Comparison of ENCODE assay signal across 21 cellular contexts in genomic region chr9:121510766-121511555, GRCh38. TPM values are rescaled to one million over a fixed set of nuclear protein-coding genes. Genes with fewer than 3 reads are reported as not detected.
DNase-seq lines count a peak whose midpoint lies in the region; FAIRE-seq and TF ChIP-seq lines count a peak whose summit lies in the region.
"Had no signal": no experiment of that assay in that cellular context is flagged by ENCODE, and none has a peak within 500 bp of the region (broad histone marks: within the 10 kb centered on the region; RNA-seq: fewer than 3 reads in every experiment).

No MANE protein-coding gene starts in this region.

- H3K79me2 ChIP-seq in GM23248 (ENCODE audit: insufficient read depth) (no peaks in the 10 kb centered on the region), astrocyte (ENCODE audit: insufficient read depth, low read length) (no peaks in the 10 kb centered on the region)

- H3K27me3 ChIP-seq in GM23248 (replicated peaks; ENCODE audit: insufficient read depth) (peaks cover 5% of the 10 kb centered on the region; the same call in 1 of the 2 replicates), astrocyte (ENCODE audit: insufficient read depth, low read length) (peaks cover 13% of the 10 kb centered on the region), cardiac muscle cell (no peaks in the 10 kb centered on the region), stomach (peaks cover 0 to 3% (median 0%) of the 10 kb centered on the region in 3 donors), transverse colon (no peaks in the 10 kb centered on the region)
- H3K27me3 ChIP-seq: left lung had no signal

- no peak overlapping the region for H3K4me2 ChIP-seq in GM23248 (ENCODE audit: unreplicated experiment)
- no peak overlapping the region for H3K4me2 ChIP-seq in astrocyte (ENCODE audit: low read length)

- H3K9me3 ChIP-seq in GM23248 (ENCODE audit: low read depth) (no peaks in the 10 kb centered on the region), astrocyte (ENCODE audit: insufficient read depth, low read depth, low read length) (no peaks in the 10 kb centered on the region), cardiac muscle cell (ENCODE audit: low read depth) (no peaks in the 10 kb centered on the region), stomach (no peaks in the 10 kb centered on the region), transverse colon (no peaks in the 10 kb centered on the region)
- H3K9me3 ChIP-seq: left lung had no signal

- H3K4me1 ChIP-seq in GM23248 (ENCODE audit: insufficient read depth) = no peaks in the 10 kb centered on the region
- no peaks in the 10 kb centered on the region for H3K4me1 ChIP-seq in astrocyte (ENCODE audit: insufficient read depth, low read length)
- H3K4me1 ChIP-seq in cardiac muscle cell (ENCODE audit: low read depth) = peaks cover 7% of the 10 kb centered on the region
- H3K4me1 ChIP-seq in stomach = peaks cover 0 to 9% (median 7%) of the 10 kb centered on the region in 4 donors
- no peaks in the 10 kb centered on the region for H3K4me1 ChIP-seq in transverse colon
- H3K4me1 ChIP-seq: left lung had no signal

- TF ChIP-seq EP300 in stomach (IDR thresholded peaks at IDR 0.05) = no peak
- no peak for TF ChIP-seq EP300 in transverse colon (IDR thresholded peaks at IDR 0.05; ENCODE audit: low read depth)

- no peak overlapping the region for H3K27ac Mint-ChIP-seq in astrocyte (ENCODE audit: unreplicated experiment)
- H3K27ac Mint-ChIP-seq: activated CD4-positive, alpha-beta memory T cell treated with anti-CD3 and anti-CD28 coated beads, Interleukin-2, amount 10 ng/mL, durations not matched to agents 7 days and 5 days; activated naive CD4-positive, alpha-beta T cell treated with anti-CD3 and anti-CD28 coated beads, Interleukin-2, amount 50 U/mL, for 72 hours; endodermal cell had no signal

- H3K4me1 Mint-ChIP-seq in astrocyte (ENCODE audit: low read depth, unreplicated experiment) = peaks cover 3% of the 10 kb centered on the region
- H3K4me1 Mint-ChIP-seq: activated CD4-positive, alpha-beta memory T cell treated with anti-CD3 and anti-CD28 coated beads, Interleukin-2, amount 10 ng/mL, durations not matched to agents 7 days and 5 days; endodermal cell had no signal

- 73% methylated on average over 15 of the region's 15 CpGs for WGBS in GM23248 (ENCODE audit: low coverage in 1 of 2, low lambda C conversion rate in 2 of 2, missing lambda C conversion rate in 2 of 2), 2 experiments
- 66 to 80% (median 73%) methylated on average over 12 to 15 of the region's 15 CpGs for WGBS in stomach, 5 donors
- 55 to 75% methylated on average over 3 to 15 of the region's 15 CpGs for WGBS in transverse colon (ENCODE audit: low coverage in 1 of 2), 2 donors

- TF ChIP-seq POLR2A in stomach (IDR thresholded peaks at IDR 0.05) (no peak), transverse colon (IDR thresholded peaks at IDR 0.05) (no peak)

- intact Hi-C loops in stomach (cut with DNase I; ENCODE audit: low total_unique reads) (no loop called here), transverse colon (cut with DNase I; ENCODE audit: low total_unique reads) (no loop called here)

- no peaks in the 10 kb centered on the region for H3K36me3 Mint-ChIP-seq in astrocyte (ENCODE audit: low read depth, unreplicated experiment)
- H3K36me3 Mint-ChIP-seq: activated naive CD4-positive, alpha-beta T cell treated with anti-CD3 and anti-CD28 coated beads, Interleukin-2, amount 50 U/mL, for 72 hours had no signal

- H2AFZ ChIP-seq in GM23248 (no peak overlapping the region), astrocyte (ENCODE audit: low read depth, low read length) (no peak overlapping the region)

- H3K9ac ChIP-seq in GM23248 = no peak overlapping the region
- H3K9ac ChIP-seq in astrocyte (ENCODE audit: low read length) = no peak overlapping the region

- TF ChIP-seq CTCF in astrocyte (IDR thresholded peaks at IDR 0.05; ENCODE audit: insufficient read depth, low read depth, low read length) (no peak), cardiac muscle cell (IDR thresholded peaks at IDR 0.05; ENCODE audit: low read depth, low read length) (no peak), stomach (IDR thresholded peaks at IDR 0.05) (no peak), transverse colon (IDR thresholded peaks at IDR 0.05) (no peak)

- peaks cover 7% of the 10 kb centered on the region for H3K9me3 Mint-ChIP-seq in astrocyte (ENCODE audit: unreplicated experiment)
- H3K9me3 Mint-ChIP-seq: activated CD4-positive, alpha-beta memory T cell treated with anti-CD3 and anti-CD28 coated beads, Interleukin-2, amount 10 ng/mL, durations not matched to agents 7 days and 5 days; activated naive CD4-positive, alpha-beta T cell treated with anti-CD3 and anti-CD28 coated beads, Interleukin-2, amount 50 U/mL, for 72 hours had no signal

- peaks cover 28% of the 10 kb centered on the region for H3K27me3 Mint-ChIP-seq in astrocyte (ENCODE audit: low read depth, unreplicated experiment)

- H4K20me1 ChIP-seq in GM23248 (ENCODE audit: insufficient read depth) (no peaks in the 10 kb centered on the region), astrocyte (ENCODE audit: insufficient read depth, low read length) (no peaks in the 10 kb centered on the region)

- H3F3A ChIP-seq in GM23248 (ENCODE audit: insufficient read depth) = no peaks in the 10 kb centered on the region

- no peak overlapping the region for H3K4me3 ChIP-seq in GM23248
- H3K4me3 ChIP-seq in astrocyte (ENCODE audit: insufficient read depth, low read depth, low read length) = no peak overlapping the region
- H3K4me3 ChIP-seq in cardiac muscle cell = no peak overlapping the region
- H3K4me3 ChIP-seq in stomach = no peak overlapping the region
- no peak overlapping the region for H3K4me3 ChIP-seq in transverse colon
- H3K4me3 ChIP-seq: left lung had no signal

- H3K36me3 ChIP-seq in GM23248 (ENCODE audit: low read depth) (no peaks in the 10 kb centered on the region), astrocyte (ENCODE audit: insufficient read depth, low read length) (no peaks in the 10 kb centered on the region), cardiac muscle cell (no peaks in the 10 kb centered on the region), stomach (no peaks in the 10 kb centered on the region), transverse colon (no peaks in the 10 kb centered on the region)
- H3K36me3 ChIP-seq: left lung had no signal

- in situ Hi-C loops in GM23248 (cut with MboI) (no loop called here), transverse colon (cut with MboI; ENCODE audit: low pct_ligation_motif_present in 1 of 4, low pct_unique_long_range_greater_than_20kb in 1 of 4, low sequenced_read_pairs in 3 of 4) (no loop called here)

- H3K27ac ChIP-seq in GM23248 (no peak overlapping the region), astrocyte (ENCODE audit: low read depth, low read length) (no peak overlapping the region), cardiac muscle cell (peak overlapping the region; percentile 87), stomach (peak overlapping the region in 3 of 5 donors; percentile 32 to 73 (median 51)), transverse colon (peak overlapping the region in 1 of 4 donors; percentile 2)
- H3K27ac ChIP-seq: left lung had no signal

- no peaks in the 10 kb centered on the region for H3K9me2 ChIP-seq in GM23248 (ENCODE audit: insufficient read depth)

- H3K4me3 Mint-ChIP-seq in astrocyte (ENCODE audit: unreplicated experiment) = no peak overlapping the region
- H3K4me3 Mint-ChIP-seq: activated CD4-positive, alpha-beta memory T cell treated with anti-CD3 and anti-CD28 coated beads, Interleukin-2, amount 10 ng/mL, durations not matched to agents 7 days and 5 days; endodermal cell had no signal

- DNase-seq in GM23248 (peak; percentile 29), astrocyte (ENCODE audit: low read depth) (peak; percentile 19), cardiac muscle cell (ENCODE audit: low read depth in 1 of 2, low spot score in 1 of 2) (peak in 1 of 2 donors; percentile 65), stomach (no peak), transverse colon (no peak), HPDE6-E6E7 (ENCODE audit: extremely low spot score) (no peak)
- DNase-seq in activated naive CD4-positive, alpha-beta T cell (lab: John Stamatoyannopoulos, UW) = no peak
- no peak for DNase-seq in stimulated activated CD4-positive, alpha-beta T cell treated with anti-CD3 and anti-CD28 coated beads, Interleukin-12 subunit alpha, Interleukin-12 subunit beta, amount 100 ng/mL, for 4 hours
- DNase-seq: activated CD4-positive, alpha-beta memory T cell treated with anti-CD3 and anti-CD28 coated beads, Interleukin-2, amount 10 ng/mL, durations not matched to agents 7 days and 5 days; activated T-cell treated with anti-CD3 and anti-CD28 coated beads, Interleukin-2, amount 50 U/mL, for 48 hours; central memory CD4-positive, alpha-beta T cell; DMS153; endodermal cell; left lung; NCI-H1105 treated with DMSO at 0.1 percent for 48 hours; occipital lobe; RPMI8226; stimulated activated CD4-positive, alpha-beta T cell treated with anti-CD3 and anti-CD28 coated beads, Interleukin-2, amount 100 ng/mL, for 48 hours had no signal

- no peak for FAIRE-seq in astrocyte (lab: Jason Lieb, UNC)

RNA-seq across cellular contexts. Expression of gene GGTA1, which starts 11.3 kb away (rescaled TPM):
- not detected in 2 replicates for total RNA-seq in GM23248 (2014; rRNA removed; shearing (Covaris generic))
- not detected in 2 replicates for polyA plus RNA-seq in GM23248 (2016; fragmentation: Nextera tagmentation; extraction: Ambion mirVana)
- 0.18 TPM in 1 of 2 replicates, not detected in the other for total RNA-seq in astrocyte
- total RNA-seq in cardiac muscle cell = not detected in 2 replicates
- 1.1 and 1.6 TPM in 2 replicates for polyA plus RNA-seq in cardiac muscle cell
- 10 to 100 TPM in 1 of 5 donors, 1 to 10 TPM in 3, not detected in 1; 7.0 to 19.6 (median 7.1) TPM for total RNA-seq in stomach
- polyA plus RNA-seq in stomach = 10 to 100 TPM in 1 of 3 donors, 1 to 10 TPM in 2; 6.2 to 14.2 (median 8.1) TPM
- total RNA-seq in transverse colon = 10 to 100 TPM in 1 of 4 donors, 1 to 10 TPM in 2, not detected in 1; 1.9 to 37.8 (median 3.5) TPM
- total RNA-seq: activated CD4-positive, alpha-beta memory T cell treated with anti-CD3 and anti-CD28 coated beads, Interleukin-2, amount 10 ng/mL, durations not matched to agents 7 days and 5 days; activated naive CD4-positive, alpha-beta T cell treated with anti-CD3 and anti-CD28 coated beads, Interleukin-2, amount 50 U/mL, for 72 hours; endodermal cell; fibroblast of villous mesenchyme had no signal
- polyA plus RNA-seq: BJ had no signal

Comparison
In these comparisons a context has a peak if more than half of its experiments do, and no peak if none do; other contexts are left out.
1. DNase-seq: peak in GM23248 (single experiment) and astrocyte (single experiment); none in stomach (single experiment), transverse colon (single experiment), activated naive CD4-positive, alpha-beta T cell (0 of 4), HPDE6-E6E7 (single experiment) and stimulated activated CD4-positive, alpha-beta T cell treated with anti-CD3 and anti-CD28 coated beads, Interleukin-12 subunit alpha, Interleukin-12 subunit beta, amount 100 ng/mL, for 4 hours (single experiment).
2. H3K27ac ChIP-seq: peak in cardiac muscle cell (single experiment) and stomach (3 of 5); none in GM23248 (single experiment) and astrocyte (single experiment).